ENCODE assay signal across 12 cellular contexts in the genomic region with DNA sequence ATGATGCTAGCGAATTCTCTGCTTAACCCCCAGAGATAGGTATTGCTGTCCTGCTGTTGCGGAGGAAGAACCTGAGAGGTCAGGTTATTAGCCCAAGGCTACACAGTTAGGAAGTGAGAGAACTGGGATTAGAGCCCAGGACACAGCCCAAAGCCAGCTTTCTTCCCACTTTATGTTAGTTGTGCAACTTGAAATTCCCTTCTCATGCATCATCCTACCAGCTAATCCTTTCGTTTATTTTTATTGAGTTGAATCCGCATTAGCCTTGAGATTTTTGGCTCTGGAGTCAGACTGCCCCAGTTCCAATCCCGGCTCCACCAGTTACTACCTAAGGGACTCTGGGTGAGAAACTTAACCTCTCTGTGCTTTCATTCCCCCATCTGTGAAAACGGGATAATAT.
A peak's percentile ranks its signal among the peaks of the same experiment; 100 is the strongest.
DNase-seq lines count a peak whose midpoint lies in the region; ATAC-seq and TF ChIP-seq lines count a peak whose summit lies in the region.
"Had no signal": no experiment of that assay in that cellular context is flagged by ENCODE, and none has a peak within 500 bp of the region (broad histone marks: within the 10 kb centered on the region; RNA-seq: fewer than 3 reads in every experiment).

No MANE protein-coding gene starts in this region.

- peak overlapping the region in 1 of 2 experiments; percentile 71 for H2BK12ac ChIP-seq in mesenchymal stem cell (ENCODE audit: low read length in 2 of 2)

- intact Hi-C loops in uterus (cut with DNase I; ENCODE audit: low total_unique reads), result no loop called here

- TF ChIP-seq POLR2A in uterus (IDR thresholded peaks at IDR 0.05), result no peak

- H3K4me3 ChIP-seq in LNCaP clone FGC (ENCODE audit: low read depth, low read length) (no peak overlapping the region), epithelial cell of esophagus (ENCODE audit: low read length) (no peak overlapping the region), mesenchymal stem cell (ENCODE audit: insufficient read depth in 1 of 2, low read depth in 1 of 2, low read length in 2 of 2) (peak overlapping the region in 1 of 2 experiments; percentile 46), uterus (no peak overlapping the region)
- H3K4me3 ChIP-seq: GM12878, SK-N-MC had no signal

- peaks cover 7% of the 10 kb centered on the region for H3K4me1 ChIP-seq in mesenchymal stem cell (ENCODE audit: control insufficient read depth, insufficient read depth, low read depth, low read length)
- peaks cover 7 to 12% of the 10 kb centered on the region in 2 donors for H3K4me1 ChIP-seq in uterus

- no peak overlapping the region for H3K9ac ChIP-seq in mesenchymal stem cell (ENCODE audit: low read length)

- H2BK5ac ChIP-seq in mesenchymal stem cell (ENCODE audit: low read depth, low read length, poor library complexity, severe bottlenecking), result no peak overlapping the region

- H3K4ac ChIP-seq in mesenchymal stem cell (ENCODE audit: low read depth in 1 of 2, low read length in 2 of 2), result peak overlapping the region in 1 of 2 experiments; percentile 11

- H3K36me3 ChIP-seq in mesenchymal stem cell (ENCODE audit: control insufficient read depth in 1 of 2, insufficient read depth in 2 of 2, low read depth in 1 of 2, low read length in 2 of 2) (no peaks in the 10 kb centered on the region), uterus (no peaks in the 10 kb centered on the region)

- H3K27ac ChIP-seq in mesenchymal stem cell (ENCODE audit: low read length, poor library complexity, severe bottlenecking), result no peak overlapping the region
- peak overlapping the region; percentile 76 to 77 for H3K27ac ChIP-seq in uterus
- H3K27ac ChIP-seq: SK-N-MC had no signal

- no peaks in the 10 kb centered on the region for H3K9me3 ChIP-seq in mesenchymal stem cell (ENCODE audit: control insufficient read depth, low read length)
- no peaks in the 10 kb centered on the region for H3K9me3 ChIP-seq in uterus

- peak; percentile 38 for DNase-seq in LNCaP clone FGC (ENCODE audit: low read depth)
- peak; percentile 90 for DNase-seq in epithelial cell of esophagus (ENCODE audit: low read depth)
- DNase-seq in mesenchymal stem cell, result peak; percentile 94
- peak; percentile 78 to 84 for DNase-seq in uterus
- DNase-seq in GM10248 (ENCODE audit: extremely low spot score), result no peak
- DNase-seq: activated T-cell treated with anti-CD3 and anti-CD28 coated beads, Interleukin-2, amount 50 U/mL, for 72 hours; head of caudate nucleus; stimulated activated CD4-positive, alpha-beta T cell treated with anti-CD3 and anti-CD28 coated beads, Interleukin-15, amount 100 ng/mL, for 24 hours had no signal

- no peak overlapping the region for H2AK5ac ChIP-seq in mesenchymal stem cell (ENCODE audit: low read length, severe bottlenecking)

- ATAC-seq in HG03571 (IDR thresholded peaks at IDR 0.05; ENCODE audit: unreplicated experiment) (no peak), HG03342 (IDR thresholded peaks at IDR 0.05; ENCODE audit: unreplicated experiment) (no peak)
- ATAC-seq: activated T-cell treated with anti-CD3 and anti-CD28 coated beads, Interleukin-2, amount 50 U/mL, for 72 hours; GM12878 had no signal

- no peak for TF ChIP-seq CTCF in LNCaP clone FGC (IDR thresholded peaks at IDR 0.05; ENCODE audit: control insufficient read depth, extremely low read depth, insufficient read depth)
- no peak for TF ChIP-seq CTCF in epithelial cell of esophagus (IDR thresholded peaks at IDR 0.05; ENCODE audit: insufficient read depth, low read depth, low read length, missing control alignments)
- no peak for TF ChIP-seq CTCF in uterus (IDR thresholded peaks at IDR 0.05)
- TF ChIP-seq CTCF in GM10248 (IDR thresholded peaks at IDR 0.05; ENCODE audit: control extremely low read depth, extremely low read depth, low read depth, missing control alignments), result no peak

- H3K79me1 ChIP-seq in mesenchymal stem cell (replicated peaks; ENCODE audit: low read length, poor library complexity, severe bottlenecking), result no peaks in the 10 kb centered on the region

- no peak overlapping the region for H2AFZ ChIP-seq in mesenchymal stem cell (ENCODE audit: low read depth, low read length)

- no peak overlapping the region for H4K91ac ChIP-seq in mesenchymal stem cell (ENCODE audit: low read length)

- CTCF ChIA-PET in GM10248 (lab: Yijun Ruan, JAX), result no interaction called here

- H4K8ac ChIP-seq in mesenchymal stem cell (ENCODE audit: low read length), result no peak overlapping the region

- H2BK15ac ChIP-seq in mesenchymal stem cell (ENCODE audit: low read depth, poor library complexity, severe bottlenecking), result no peak overlapping the region

- H3K18ac ChIP-seq in mesenchymal stem cell (ENCODE audit: low read depth in 1 of 2, low read length in 2 of 2), result peak overlapping the region; percentile 85

- no peak overlapping the region for H3K23ac ChIP-seq in mesenchymal stem cell (ENCODE audit: low read length in 2 of 2)

- no peak overlapping the region for H3K14ac ChIP-seq in mesenchymal stem cell (ENCODE audit: low read length in 2 of 2)

- peak overlapping the region; percentile 9 for H2BK120ac ChIP-seq in mesenchymal stem cell (ENCODE audit: low read depth, low read length)

- no peak overlapping the region for H3K4me2 ChIP-seq in mesenchymal stem cell (ENCODE audit: low read length, poor library complexity, severe bottlenecking)

- WGBS in mesenchymal stem cell, result 12% methylated on average over 5 of the region's 6 CpGs

- POLR2A ChIA-PET in GM10248 (lab: Yijun Ruan, JAX), result no interaction called here

- H3K27me3 ChIP-seq in mesenchymal stem cell (ENCODE audit: control insufficient read depth in 1 of 2, insufficient read depth in 1 of 2, low read length in 2 of 2) (peaks cover 34 to 54% of the 10 kb centered on the region in 2 experiments), uterus (no peaks in the 10 kb centered on the region)
